2 cellular contexts compared by ENCODE assay signal in the genomic region with DNA sequence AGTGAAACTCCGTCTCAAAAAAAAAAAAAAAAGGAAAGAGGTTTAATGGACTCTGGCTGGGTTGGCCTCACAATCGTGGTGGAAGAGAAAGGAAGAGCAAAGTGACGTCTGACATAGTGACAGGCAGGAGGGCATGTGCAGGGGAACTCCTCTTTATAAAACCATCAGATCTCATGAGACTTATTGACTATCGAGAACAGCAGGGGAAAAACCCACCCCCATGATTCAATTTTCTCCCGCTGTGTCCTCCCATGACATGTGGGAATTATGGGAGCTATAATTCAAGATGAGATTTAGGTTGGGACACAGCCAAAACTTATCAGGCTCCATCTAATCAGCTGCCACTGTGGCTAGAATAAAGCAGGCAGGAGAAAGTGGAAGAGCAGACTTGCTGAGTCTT.
TF ChIP-seq lines count a peak whose summit lies in the region.

No MANE protein-coding gene starts in this region.

TF ChIP-seq in HEK293T, 16 proteins besides CTCF, POLR2A, EP300 and RAD21:
- TF ChIP-seq PKNOX1 (IDR thresholded peaks at IDR 0.05) = peak; percentile 77
- TF ChIP-seq ZNF384 (IDR thresholded peaks at IDR 0.05) = peak; percentile 86
- no peak for TF ChIP-seq TARDBP (IDR thresholded peaks at IDR 0.05)
- TF ChIP-seq FOXA1 (IDR thresholded peaks at IDR 0.05) = no peak
- no peak for TF ChIP-seq L3MBTL2 (conservative IDR thresholded peaks at IDR 0.05)
- TF ChIP-seq BHLHE40 (IDR thresholded peaks at IDR 0.05; ENCODE audit: borderline replicate concordance) = no peak
TF ChIP-seq in HEK293T: peak in this region for 2.

TF ChIP-seq in K562, 482 proteins besides CTCF, POLR2A, EP300 and RAD21:
- TF ChIP-seq, protein P1, sequence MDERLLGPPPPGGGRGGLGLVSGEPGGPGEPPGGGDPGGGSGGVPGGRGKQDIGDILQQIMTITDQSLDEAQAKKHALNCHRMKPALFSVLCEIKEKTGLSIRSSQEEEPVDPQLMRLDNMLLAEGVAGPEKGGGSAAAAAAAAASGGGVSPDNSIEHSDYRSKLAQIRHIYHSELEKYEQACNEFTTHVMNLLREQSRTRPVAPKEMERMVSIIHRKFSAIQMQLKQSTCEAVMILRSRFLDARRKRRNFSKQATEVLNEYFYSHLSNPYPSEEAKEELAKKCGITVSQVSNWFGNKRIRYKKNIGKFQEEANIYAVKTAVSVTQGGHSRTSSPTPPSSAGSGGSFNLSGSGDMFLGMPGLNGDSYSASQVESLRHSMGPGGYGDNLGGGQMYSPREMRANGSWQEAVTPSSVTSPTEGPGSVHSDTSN (CRISPR knock-in tag; IDR thresholded peaks at IDR 0.05; ENCODE audit: low read depth) = no peak
- TF ChIP-seq, protein P1 (tag; conservative IDR thresholded peaks at IDR 0.05; ENCODE audit: low read depth) = peak; percentile 59
- 0 out of 2 replicates have a peak, but pooled peaks have one; percentile 22 for TF ChIP-seq PKNOX1 (IDR thresholded peaks at IDR 0.05)
- TF ChIP-seq, protein P2, sequence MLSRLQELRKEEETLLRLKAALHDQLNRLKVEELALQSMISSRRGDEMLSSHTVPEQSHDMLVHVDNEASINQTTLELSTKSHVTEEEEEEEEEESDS (CRISPR knock-in tag; IDR thresholded peaks at IDR 0.05) = no peak
